Comparison of ENCODE assay signal across 8 cellular contexts in genomic region chr12:124567035-124567672, GRCh38. TPM values are rescaled to one million over a fixed set of nuclear protein-coding genes. Genes with fewer than 3 reads are reported as not detected.
DNase-seq lines count a peak whose midpoint lies in the region; ATAC-seq, FAIRE-seq and TF ChIP-seq lines count a peak whose summit lies in the region.

TSS of gene NCOR2 (minus strand) at chr12:124567612. CDS start at chr12:124495251, 72,361 bp downstream.

- FAIRE-seq in HepG2 (lab: Jason Lieb, UNC), result no peak

- TF ChIP-seq POLR2A in HepG2 (IDR thresholded peaks at IDR 0.05; ENCODE audit: insufficient read depth in 1 of 2, low read depth in 2 of 2, low read length in 2 of 2), result no peak

- no peak for DNase-seq in AG09309 (ENCODE audit: low read depth)
- peak; percentile 48 for DNase-seq in central memory CD4-positive, alpha-beta T cell
- no peak for DNase-seq in HepG2 (ENCODE audit: low spot score)
- DNase-seq in stimulated activated CD4-positive, alpha-beta T cell treated with anti-CD3 and anti-CD28 coated beads, TNF-alpha, amount 100 ng/mL, for 24 hours (ENCODE audit: low read depth in 3 of 3), result peak in 2 of 3 experiments; percentile 33 to 55
- DNase-seq in NCI-H524 (lab: John Stamatoyannopoulos, UW), result no peak

- TF ChIP-seq CTCF in AG09309 (IDR thresholded peaks at IDR 0.05; ENCODE audit: control insufficient read depth, insufficient read depth, low read depth, low read length, missing control alignments) (no peak), VCaP (conservative IDR thresholded peaks at IDR 0.05) (no peak), HepG2 (CRISPR knock-in tag; IDR thresholded peaks at IDR 0.05) (no peak)

- H3K9me3 ChIP-seq in HepG2 (ENCODE audit: low read length), result no peaks in the 10 kb centered on the region

- ATAC-seq in GM19328 (IDR thresholded peaks at IDR 0.05; ENCODE audit: unreplicated experiment), result peak; percentile 31
- ATAC-seq in HG03460 (IDR thresholded peaks at IDR 0.05; ENCODE audit: unreplicated experiment), result peak; percentile 23
- peak; percentile 13 for ATAC-seq in HepG2

- no TSS peak for BruUV-seq in HepG2 (replicated peaks; lab: Mats Ljungman, UMichigan)

- peak within 1 kb of the TSS; percentile 98 for H3K4me2 ChIP-seq in HepG2 (ENCODE audit: low read depth, low read length)

- H2AFZ ChIP-seq in HepG2 (ENCODE audit: low read length), result no peak within 1 kb of the TSS

- 2% methylated on average over 22 of the region's 102 CpGs for WGBS in HepG2 (ENCODE audit: low lambda C conversion rate)

- H3K4me3 ChIP-seq in AG09309 (ENCODE audit: control insufficient read depth, low read depth, low read length) (peak within 1 kb of the TSS; percentile 52), HepG2 (replicated peaks in 1 of 3; ENCODE audit: insufficient read depth in 1 of 3, low read depth in 2 of 3, low read length in 3 of 3) (peak within 1 kb of the TSS; percentile 76 to 92 (median 88))

- H3K27ac ChIP-seq in VCaP (peak within 1 kb of the TSS; percentile 98), HepG2 (ENCODE audit: extremely low read length, insufficient read depth, low read length) (peak within 1 kb of the TSS; percentile 73)

- peaks cover 4 to 17% of the 10 kb centered on the region in 2 experiments; a peak in 4 of 5 replicates for H3K27me3 ChIP-seq in HepG2 (ENCODE audit: control insufficient read depth in 1 of 2, insufficient read depth in 2 of 2, low read length in 2 of 2)

- CTCF ChIA-PET in HepG2 (lab: Yijun Ruan, JAX; ENCODE audit: low intra/inter-chr PET ratio, low total read pairs), result no interaction called here

- H3K4me1 ChIP-seq in HepG2 (ENCODE audit: insufficient read depth, low read length), result peaks cover 28% of the 10 kb centered on the region

- H3K9ac ChIP-seq in HepG2 (ENCODE audit: insufficient read depth, low read depth, low read length), result peak within 1 kb of the TSS; percentile 72

- POLR2A ChIA-PET in HepG2 (lab: Yijun Ruan, JAX), result interaction anchor here (3.2 kb wide), 1 partner anchor 48 kb away, joined by 12 read pairs; no protein-coding TSS in a partner anchor

- intact Hi-C loops in HepG2 (cut with micrococcal nuclease; ENCODE audit: unreplicated experiment), result loop anchor here (2.0 to 10.0 kb wide), 4 partner anchors 52 to 208 kb away; no protein-coding TSS in a partner anchor

- peaks cover 32% of the 10 kb centered on the region for H4K20me1 ChIP-seq in HepG2 (ENCODE audit: insufficient read depth, low read length)

- peaks cover 39% of the 10 kb centered on the region for H3K79me2 ChIP-seq in HepG2 (ENCODE audit: insufficient read depth, low read length)

- no peak for TF ChIP-seq RAD21 in HepG2 (CRISPR knock-in tag; IDR thresholded peaks at IDR 0.05)

- no peak for TF ChIP-seq EP300 in HepG2 (IDR thresholded peaks at IDR 0.05; ENCODE audit: low read depth in 2 of 2, low read length in 2 of 2)
- TF ChIP-seq EP300 in HepG2 (CRISPR knock-in tag; IDR thresholded peaks at IDR 0.05; ENCODE audit: borderline replicate concordance), result no peak

- H3K36me3 ChIP-seq in HepG2 (replicated peaks in 1 of 2; ENCODE audit: control insufficient read depth in 1 of 2, insufficient read depth in 2 of 2, low read length in 2 of 2), result no peaks in the 10 kb centered on the region

- in situ Hi-C loops in HepG2 (cut with HindIII; ENCODE audit: extremely low pct_ligation_motif_present, low pct_unique_long_range_greater_than_20kb), result loop anchor here (5.0 kb wide), 1 partner anchor 200 kb away; no protein-coding TSS in a partner anchor

TF ChIP-seq in HepG2, 621 proteins besides CTCF, POLR2A, EP300 and RAD21 (continues in another document):
- TF ChIP-seq ZNF546 (CRISPR knock-in tag; conservative IDR thresholded peaks at IDR 0.05) (0 out of 2 replicates have a peak, but pooled peaks have one; percentile 20), GABPB1 (CRISPR knock-in tag; IDR thresholded peaks at IDR 0.05) (peak; percentile 68), SRY (CRISPR knock-in tag; IDR thresholded peaks at IDR 0.05) (0 out of 2 replicates have a peak, but pooled peaks have one; percentile 34), POLR2AphosphoS5 (IDR thresholded peaks at IDR 0.05; ENCODE audit: low read depth, low read length) (no peak), NR2C2 (CRISPR knock-in tag; IDR thresholded peaks at IDR 0.05; ENCODE audit: borderline replicate concordance) (no peak), NFYB (CRISPR knock-in tag; IDR thresholded peaks at IDR 0.05) (no peak), ZBTB2 (CRISPR knock-in tag; IDR thresholded peaks at IDR 0.05; ENCODE audit: low read depth) (0 out of 2 replicates have a peak, but pooled peaks have one; percentile 55), UBTF (CRISPR knock-in tag; IDR thresholded peaks at IDR 0.05) (peak; percentile 75; the same call in 1 of the 2 replicates), ZNF512B (CRISPR knock-in tag; IDR thresholded peaks at IDR 0.05; ENCODE audit: borderline replicate concordance) (no peak), ZNF773 (CRISPR knock-in tag; IDR thresholded peaks at IDR 0.05; ENCODE audit: borderline replicate concordance) (peak; percentile 28; the same call in 1 of the 2 replicates)

RNA-seq across cellular contexts. Expression of gene NCOR2, which starts in this region (rescaled TPM):
- 5.7 and 6.1 TPM in 2 replicates for total RNA-seq in HepG2 (2016; rRNA removed; fragmentation: Illumina TruSeq; extraction: Trizol)
- total RNA-seq in HepG2 (2016; cell fraction: cytosol; rRNA removed; fragmentation: Illumina TruSeq; extraction: Trizol; ENCODE audit: low read depth), result 10.5 and 12.4 TPM in 2 replicates
- total RNA-seq in HepG2 (2016; cell fraction: insoluble cytoplasmic fraction; rRNA removed; fragmentation: Illumina TruSeq; extraction: Trizol), result 5.6 and 7.1 TPM in 2 replicates
- 15.2 and 16.6 TPM in 2 replicates for total RNA-seq in HepG2 (2016; cell fraction: membrane; rRNA removed; fragmentation: Illumina TruSeq; extraction: Trizol)
- 12.4 and 13.1 TPM in 2 replicates for total RNA-seq in HepG2 (2016; cell fraction: nucleus; rRNA removed; fragmentation: Illumina TruSeq; extraction: Trizol)
- polyA plus RNA-seq in HepG2 (2011; rRNA removed), result 4.5 and 4.8 TPM in 2 replicates
- polyA plus RNA-seq in HepG2 (2011; cell fraction: cytosol; rRNA removed), result 2.8 and 4.1 TPM in 2 replicates
- polyA plus RNA-seq in HepG2 (2011; cell fraction: nucleus; rRNA removed), result 30.4 and 39.4 TPM in 2 replicates
- 32.8 and 41.1 TPM in 2 replicates for polyA plus RNA-seq in HepG2 (2012)
- polyA plus RNA-seq in HepG2 (2016; cell fraction: cytosol; fragmentation: Illumina TruSeq; extraction: Trizol; ENCODE audit: low read depth), result 2.8 and 3.1 TPM in 2 replicates
- 17.3 and 24.8 TPM in 2 replicates for polyA plus RNA-seq in HepG2 (2016; cell fraction: insoluble cytoplasmic fraction; fragmentation: Illumina TruSeq; extraction: Trizol; ENCODE audit: low read depth)
- polyA plus RNA-seq in HepG2 (2016; cell fraction: membrane; fragmentation: Illumina TruSeq; extraction: Trizol; ENCODE audit: low read depth), result 7.1 and 8.9 TPM in 2 replicates
- 43.0 and 54.1 TPM in 2 replicates for polyA plus RNA-seq in HepG2 (2016; cell fraction: nucleus; fragmentation: Illumina TruSeq; extraction: Trizol; ENCODE audit: insufficient read depth, low read depth)
- polyA minus RNA-seq in HepG2 (2011; rRNA and poly(A)+ RNA removed; ENCODE audit: low replicate concordance), result 21.9 and 23.2 TPM in 2 replicates
- 16.5 and 17.0 TPM in 2 replicates for polyA minus RNA-seq in HepG2 (2011; cell fraction: cytosol; rRNA and poly(A)+ RNA removed)
- 20.9 and 22.6 TPM in 2 replicates for polyA minus RNA-seq in HepG2 (2011; cell fraction: nucleus; rRNA and poly(A)+ RNA removed)

Comparison
In these comparisons a context has a peak if more than half of its experiments do, and no peak if none do; other contexts are left out.
1. DNase-seq: peak in central memory CD4-positive, alpha-beta T cell (single experiment) and stimulated activated CD4-positive, alpha-beta T cell treated with anti-CD3 and anti-CD28 coated beads, TNF-alpha, amount 100 ng/mL, for 24 hours (2 of 3); none in AG09309 (single experiment), HepG2 (single experiment) and NCI-H524 (0 of 2).
2. Peak in every context shown above with its lines, with median percentiles within 50 percentile points of each other: ATAC-seq.